1 cellular context compared by ENCODE assay signal in the genomic region with DNA sequence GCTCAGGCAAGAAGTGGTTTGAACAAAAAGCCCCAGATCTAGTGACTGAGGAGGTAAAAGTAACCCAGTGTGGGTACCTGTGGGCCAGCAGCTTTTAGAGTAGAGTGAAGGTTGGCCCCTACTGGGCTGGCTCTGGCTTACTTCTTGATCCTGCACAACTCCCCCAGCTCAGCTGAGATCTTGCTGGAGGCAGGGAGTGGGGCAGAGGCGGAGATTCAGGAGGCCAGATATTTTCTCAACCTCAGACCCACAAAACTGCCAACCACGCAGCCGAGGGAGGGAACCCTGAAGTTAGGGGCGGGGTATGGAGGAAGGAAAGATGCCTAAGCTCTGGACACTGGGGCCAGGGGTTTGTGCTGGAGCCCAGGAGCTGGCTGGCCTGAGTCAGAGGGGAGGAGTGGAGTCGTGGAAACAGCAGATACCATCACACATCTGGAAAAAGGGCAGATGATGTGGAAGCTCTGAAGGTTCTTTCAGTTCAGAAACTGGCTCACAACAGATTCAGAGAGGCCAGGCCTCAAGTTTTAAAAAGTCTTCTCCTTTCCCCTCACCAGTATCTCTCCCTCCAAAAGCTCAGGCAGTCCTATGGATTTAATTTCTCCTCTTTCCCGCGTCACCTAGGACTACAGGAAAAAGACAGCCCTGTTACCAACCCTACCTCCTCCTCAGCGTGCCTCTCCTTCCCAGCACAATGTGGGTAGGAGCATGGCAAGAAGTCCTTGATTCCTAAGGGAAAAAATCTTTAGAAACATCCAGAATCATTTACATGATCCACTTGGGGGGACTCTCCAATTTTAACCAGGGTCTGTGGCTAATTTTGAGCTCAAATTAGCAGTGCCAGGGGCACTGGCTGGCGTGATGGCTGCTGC.
TF ChIP-seq lines count a peak whose summit lies in the region.

No MANE protein-coding gene starts in this region.

TF ChIP-seq in SK-N-SH treated with all-trans-retinoic acid at 6 μM for 48 hours, 23 proteins besides CTCF, POLR2A, EP300 and RAD21 (continued from another document):
- no peak for TF ChIP-seq RARB (CRISPR knock-in tag; IDR thresholded peaks at IDR 0.05)
